ENCODE assay signal across 17 cellular contexts in the genomic region with DNA sequence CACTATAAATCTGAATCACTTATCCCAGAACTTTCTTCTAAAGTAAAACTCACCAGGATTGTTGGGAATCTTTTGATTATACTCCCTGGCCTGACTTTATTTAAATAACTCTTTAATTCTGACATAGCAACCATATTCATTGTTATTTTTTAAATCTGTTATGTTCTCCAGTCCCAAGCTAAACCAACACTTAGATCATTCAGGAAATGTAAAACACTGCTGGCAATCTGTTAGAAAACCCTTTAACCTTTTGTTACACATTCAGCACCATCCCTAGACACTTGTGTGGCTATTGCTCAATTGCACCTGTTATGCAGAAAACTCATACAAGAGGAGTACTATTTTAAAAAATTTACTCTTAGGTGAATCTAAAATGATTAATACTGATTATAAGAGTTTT.
DNase-seq lines count a peak whose midpoint lies in the region; TF ChIP-seq lines count a peak whose summit lies in the region.
"Had no signal": no experiment of that assay in that cellular context is flagged by ENCODE, and none has a peak within 500 bp of the region (broad histone marks: within the 10 kb centered on the region; RNA-seq: fewer than 3 reads in every experiment).

No MANE protein-coding gene starts in this region.

- intact Hi-C loops in thyroid gland (cut with DNase I), result no loop called here

- H3K4me3 ChIP-seq in adipocyte (ENCODE audit: low read length) (no peak overlapping the region), fibroblast of pulmonary artery (replicated peaks; ENCODE audit: low read depth, low read length) (no peak overlapping the region), thyroid gland (replicated peaks in 1 of 3) (no peak overlapping the region)
- H3K4me3 ChIP-seq: Peyer's patch, smooth muscle cell, tibial nerve had no signal

- H3K27me3 ChIP-seq in adipocyte (replicated peaks; ENCODE audit: control insufficient read depth, insufficient read depth, low read length) (no peaks in the 10 kb centered on the region), thyroid gland (no peaks in the 10 kb centered on the region)
- H3K27me3 ChIP-seq: Peyer's patch, tibial nerve had no signal

- H3K4me1 ChIP-seq in adipocyte (ENCODE audit: control insufficient read depth, insufficient read depth, low read length), result peaks cover 13% of the 10 kb centered on the region
- H3K4me1 ChIP-seq in thyroid gland, result no peaks in the 10 kb centered on the region
- H3K4me1 ChIP-seq: Peyer's patch, tibial nerve had no signal

- H3K36me3 ChIP-seq in adipocyte (ENCODE audit: control insufficient read depth, insufficient read depth, low read length, severe bottlenecking) (no peaks in the 10 kb centered on the region), thyroid gland (no peaks in the 10 kb centered on the region)
- H3K36me3 ChIP-seq: Peyer's patch, tibial nerve had no signal

- TF ChIP-seq CTCF in fibroblast of pulmonary artery (IDR thresholded peaks at IDR 0.05; ENCODE audit: low read length, missing control alignments) (no peak), thyroid gland (IDR thresholded peaks at IDR 0.05) (no peak)

- no peak overlapping the region for H3K27ac ChIP-seq in thyroid gland
- H3K27ac ChIP-seq: Peyer's patch, tibial nerve, VCaP had no signal

- TF ChIP-seq POLR2A in thyroid gland (IDR thresholded peaks at IDR 0.05), result no peak

- H3K9me3 ChIP-seq in adipocyte (ENCODE audit: control insufficient read depth, low read length) (no peaks in the 10 kb centered on the region), thyroid gland (no peaks in the 10 kb centered on the region)
- H3K9me3 ChIP-seq: Peyer's patch, tibial nerve had no signal

- DNase-seq in HT1080 (ENCODE audit: low read depth) (peak; percentile 38), adipocyte (ENCODE audit: low read depth) (peak; percentile 45), fibroblast of pulmonary artery (ENCODE audit: low read depth) (peak; percentile 49), pulmonary artery endothelial cell (ENCODE audit: low read depth, low spot score) (peak; percentile 89), thyroid gland (no peak), T-helper 9 cell (no peak)
- no peak for DNase-seq in activated CD4-positive, alpha-beta T cell treated with anti-CD3 and anti-CD28 coated beads for 1 hour
- DNase-seq: activated CD8-positive, alpha-beta T cell treated with anti-CD3 and anti-CD28 coated beads, Interleukin-2, amount 10 ng/mL, durations not matched to agents 7 days and 5 days; activated naive CD8-positive, alpha-beta T cell treated with anti-CD3 and anti-CD28 coated beads for 36 hours; activated T-cell treated with anti-CD3 and anti-CD28 coated beads, Interleukin-2, amount 50 U/mL, for 72 hours; kidney glomerular epithelial cell; NCI-H2081; NCI-H526 treated with DMSO at 0.1 percent for 48 hours; Peyer's patch had no signal

- H3K9ac ChIP-seq in adipocyte (ENCODE audit: low read length), result no peak overlapping the region

Comparison
In these comparisons a context has a peak if more than half of its experiments do, and no peak if none do; other contexts are left out.
1. DNase-seq: peak in HT1080 (single experiment), adipocyte (single experiment), fibroblast of pulmonary artery (single experiment) and pulmonary artery endothelial cell (single experiment); none in thyroid gland (0 of 2), activated CD4-positive, alpha-beta T cell treated with anti-CD3 and anti-CD28 coated beads for 1 hour (single experiment) and T-helper 9 cell (single experiment).